ENCODE assay signal across 10 cellular contexts in the genomic region with DNA sequence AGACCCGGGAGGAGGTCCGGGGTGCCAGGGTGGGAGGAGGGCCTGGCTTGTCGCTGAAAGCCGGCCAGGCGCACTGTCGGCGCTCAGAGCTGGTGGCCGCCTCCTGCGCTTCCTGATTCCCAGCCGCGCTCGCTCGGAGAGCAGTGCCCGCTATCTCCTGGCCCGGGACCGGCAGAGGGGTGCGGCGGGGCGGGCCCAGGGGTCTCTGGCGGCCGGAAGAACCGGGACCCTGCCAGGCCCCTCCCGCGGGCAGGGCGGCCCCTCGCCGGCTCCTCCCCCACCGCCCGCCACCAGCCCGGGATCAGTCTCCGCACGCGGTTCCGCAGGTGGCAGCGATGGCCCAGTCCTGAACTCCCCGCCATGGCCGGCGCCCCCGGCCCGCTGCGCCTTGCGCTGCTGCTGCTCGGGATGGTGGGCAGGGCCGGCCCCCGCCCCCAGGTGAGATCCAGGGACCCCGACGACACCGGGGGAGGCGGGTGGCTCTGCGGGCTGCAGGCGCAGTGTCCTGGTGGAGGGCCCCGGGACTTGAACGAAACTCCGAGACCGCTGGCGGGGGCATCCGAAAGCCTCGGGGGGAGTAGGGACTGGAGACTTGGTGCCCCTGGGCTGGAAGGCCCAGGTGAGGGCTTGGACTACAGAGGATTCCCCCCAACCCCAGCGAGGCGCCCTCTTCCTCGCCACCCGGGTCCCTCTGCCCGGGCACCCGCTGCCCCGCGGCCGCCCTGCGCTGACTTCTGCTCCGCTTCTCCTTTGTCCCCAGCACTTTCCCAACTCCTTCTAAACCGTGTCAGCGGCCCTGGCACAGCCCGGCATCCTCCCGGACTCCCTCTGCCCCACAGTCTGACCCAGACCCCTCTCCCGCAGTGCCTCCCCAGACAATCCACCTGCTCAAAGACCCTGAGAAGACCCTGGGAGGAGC. TPM values are rescaled to one million over a fixed set of nuclear protein-coding genes. Genes with fewer than 3 reads are reported as not detected.
DNase-seq lines count a peak whose midpoint lies in the region; ATAC-seq and TF ChIP-seq lines count a peak whose summit lies in the region.
"Had no signal": no experiment of that assay in that cellular context is flagged by ENCODE, and none has a peak within 500 bp of the region (broad histone marks: within the 10 kb centered on the region; RNA-seq: fewer than 3 reads in every experiment).

A gene (plus strand): TSS at position 301 of the 919 bp plus-strand sequence. CDS start 60 bp downstream, at position 361.

- peaks cover 2% of the 10 kb centered on the region for H3K9me3 Mint-ChIP-seq in glutamatergic neuron (ENCODE audit: unreplicated experiment)

- no peak within 1 kb of the TSS for H2AFZ ChIP-seq in neuron (ENCODE audit: low read depth, low read length)

- ATAC-seq in Panc1 (peak; percentile 69), GM18907 (IDR thresholded peaks at IDR 0.05; ENCODE audit: unreplicated experiment) (no peak)

- H3K9me3 ChIP-seq in Panc1 (ENCODE audit: control insufficient read depth, insufficient read depth, low read depth, low read length) (no peaks in the 10 kb centered on the region), neuron (ENCODE audit: low read length) (no peaks in the 10 kb centered on the region)

- DNase-seq in D341Med (ENCODE audit: low spot score) (peak; percentile 53), Panc1 (ENCODE audit: low read depth, low spot score) (no peak), glutamatergic neuron (peak; percentile 46), cortex of kidney (lab: John Stamatoyannopoulos, UW) (no peak), HK-2 (ENCODE audit: unreplicated experiment) (no peak), DMS79 treated with DMSO at 0.1 percent for 48 hours (lab: John Stamatoyannopoulos, UW) (no peak)
- DNase-seq: effector CD4-positive, alpha-beta T cell; NCI-H1105 had no signal

- H3K4me3 Mint-ChIP-seq in glutamatergic neuron (ENCODE audit: unreplicated experiment), result peak within 1 kb of the TSS; percentile 68

- CTCF ChIA-PET in Panc1 (lab: Charles Lee), result no interaction called here

- in situ Hi-C loops in Panc1 (cut with HindIII; ENCODE audit: low pct_unique_long_range_greater_than_20kb, low sequenced_read_pairs), result no loop called here

- H3K4me1 ChIP-seq in Panc1 (ENCODE audit: control insufficient read depth, insufficient read depth, low read length) (no peaks in the 10 kb centered on the region), neuron (ENCODE audit: insufficient read depth, low read length) (no peaks in the 10 kb centered on the region)

- no peak for TF ChIP-seq CTCF in Panc1 (IDR thresholded peaks at IDR 0.05)
- no peak for TF ChIP-seq CTCF in glutamatergic neuron (IDR thresholded peaks at IDR 0.05; ENCODE audit: partially characterized antibody, unreplicated experiment)

- H3K27ac ChIP-seq in Panc1 (ENCODE audit: low read length), result no peak within 1 kb of the TSS

- POLR2A ChIA-PET in Panc1 (lab: Charles Lee), result no interaction called here

- BruUV-seq in Panc1 (replicated peaks; lab: Mats Ljungman, UMichigan), result no TSS peak

- H3K27ac Mint-ChIP-seq in glutamatergic neuron (ENCODE audit: unreplicated experiment), result no peak within 1 kb of the TSS

- H3K36me3 Mint-ChIP-seq in glutamatergic neuron (ENCODE audit: unreplicated experiment), result no peaks in the 10 kb centered on the region

- intact Hi-C loops in Panc1 (cut with micrococcal nuclease; ENCODE audit: unreplicated experiment), result no loop called here

- H3K4me3 ChIP-seq in Panc1 (ENCODE audit: low read depth in 2 of 2, low read length in 2 of 2) (peak within 1 kb of the TSS; percentile 35 to 42), neuron (ENCODE audit: low read length) (peak within 1 kb of the TSS; percentile 3)

- peaks cover 10% of the 10 kb centered on the region for H3K27me3 Mint-ChIP-seq in glutamatergic neuron (ENCODE audit: unreplicated experiment)

- no peaks in the 10 kb centered on the region for H3K4me1 Mint-ChIP-seq in glutamatergic neuron (ENCODE audit: low read depth, unreplicated experiment)

- peaks cover 9% of the 10 kb centered on the region for H3K27me3 ChIP-seq in Panc1 (ENCODE audit: control insufficient read depth, insufficient read depth, low read length)
- peaks cover 69% of the 10 kb centered on the region for H3K27me3 ChIP-seq in neuron (ENCODE audit: insufficient read depth, low read length)

- H3K36me3 ChIP-seq in Panc1 (ENCODE audit: control insufficient read depth, insufficient read depth, low read length) (no peaks in the 10 kb centered on the region), neuron (ENCODE audit: insufficient read depth, low read length) (no peaks in the 10 kb centered on the region)

RNA-seq across cellular contexts. Expression of the gene that starts here (rescaled TPM):
- total RNA-seq in Panc1 (2021; ENCODE audit: unreplicated experiment) (not detected), glutamatergic neuron (ENCODE audit: unreplicated experiment) (not detected)
- not detected for polyA plus RNA-seq in Panc1 (2012; ENCODE audit: insufficient read length)

Comparison
In these comparisons a context has a peak if more than half of its experiments do, and no peak if none do; other contexts are left out.
1. Peak in ATAC-seq and H3K4me3 ChIP-seq in Panc1; RNA of the gene not detected or under 1 TPM.
2. Peak in DNase-seq in glutamatergic neuron; RNA of the gene not detected or under 1 TPM.